1 cellular context compared by ENCODE assay signal in genomic region chr10:77913090-77913489, GRCh38.
TF ChIP-seq lines count a peak whose summit lies in the region.

No MANE protein-coding gene starts in this region.

TF ChIP-seq in A549, 52 proteins besides CTCF, POLR2A, EP300 and RAD21 (continued from another document):
- TF ChIP-seq, protein P1, sequence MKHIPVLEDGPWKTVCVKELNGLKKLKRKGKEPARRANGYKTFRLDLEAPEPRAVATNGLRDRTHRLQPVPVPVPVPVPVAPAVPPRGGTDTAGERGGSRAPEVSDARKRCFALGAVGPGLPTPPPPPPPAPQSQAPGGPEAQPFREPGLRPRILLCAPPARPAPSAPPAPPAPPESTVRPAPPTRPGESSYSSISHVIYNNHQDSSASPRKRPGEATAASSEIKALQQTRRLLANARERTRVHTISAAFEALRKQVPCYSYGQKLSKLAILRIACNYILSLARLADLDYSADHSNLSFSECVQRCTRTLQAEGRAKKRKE (CRISPR knock-in tag; IDR thresholded peaks at IDR 0.05; ENCODE audit: low read depth): no peak
- TF ChIP-seq RARB (CRISPR knock-in tag; IDR thresholded peaks at IDR 0.05): no peak
- TF ChIP-seq KDM5A (IDR thresholded peaks at IDR 0.05): no peak
- TF ChIP-seq FOXS1 (CRISPR knock-in tag; IDR thresholded peaks at IDR 0.05): no peak
